24 cellular contexts compared by ENCODE assay signal in genomic region chr18:29176681-29177080, GRCh38.
"Had no signal": no experiment of that assay in that cellular context is flagged by ENCODE, and none has a peak within 500 bp of the region (broad histone marks: within the 10 kb centered on the region; RNA-seq: fewer than 3 reads in every experiment).

No MANE protein-coding gene starts in this region.

- H3K27ac Mint-ChIP-seq: immature natural killer cell; memory B cell; natural killer cell treated with Interleukin-12 subunit alpha and Interleukin-12 subunit beta and Interleukin-15 and Interleukin-18, amount 100 ng/mL, for 72 hours; progenitor cell of endocrine pancreas; stimulated activated effector memory CD8-positive, alpha-beta T cell treated with anti-CD3 and anti-CD28 coated beads, Interleukin-12 subunit alpha, Interleukin-12 subunit beta, amount 100 ng/mL, for 72 hours; type B pancreatic cell had no signal

- H3K27me3 Mint-ChIP-seq: memory B cell; natural killer cell treated with Interleukin-12 subunit alpha and Interleukin-12 subunit beta and Interleukin-15 and Interleukin-18, amount 100 ng/mL, for 72 hours; progenitor cell of endocrine pancreas had no signal

- H3K36me3 Mint-ChIP-seq: immature natural killer cell; memory B cell; natural killer cell treated with Interleukin-12 subunit alpha and Interleukin-12 subunit beta and Interleukin-15 and Interleukin-18, amount 100 ng/mL, for 72 hours; stimulated activated effector memory CD8-positive, alpha-beta T cell treated with anti-CD3 and anti-CD28 coated beads, Interleukin-12 subunit alpha, Interleukin-12 subunit beta, amount 100 ng/mL, for 72 hours; type B pancreatic cell had no signal

- H3K4me3 Mint-ChIP-seq: immature natural killer cell; memory B cell; natural killer cell treated with Interleukin-12 subunit alpha and Interleukin-12 subunit beta and Interleukin-15 and Interleukin-18, amount 100 ng/mL, for 72 hours; neural crest cell; stimulated activated effector memory CD8-positive, alpha-beta T cell treated with anti-CD3 and anti-CD28 coated beads, Interleukin-12 subunit alpha, Interleukin-12 subunit beta, amount 100 ng/mL, for 72 hours; type B pancreatic cell had no signal

- H3K4me1 ChIP-seq: parathyroid adenoma, right atrium auricular region, testis had no signal

- H3K36me3 ChIP-seq: heart right ventricle, neutrophil, right atrium auricular region, tibial artery had no signal

- DNase-seq: cortex of kidney; effector CD4-positive, alpha-beta T cell; foreskin keratinocyte; glutamatergic neuron; heart right ventricle; hippocampal formation; immature natural killer cell; stimulated activated CD4-positive, alpha-beta T cell treated with anti-CD3 and anti-CD28 coated beads, Interleukin-2, amount 100 ng/mL, for 24 hours; stimulated activated CD4-positive, alpha-beta T cell treated with anti-CD3 and anti-CD28 coated beads, Interleukin-4, amount 100 ng/mL, for 24 hours; stimulated activated naive CD8-positive, alpha-beta T cell treated with anti-CD3 and anti-CD28 coated beads, Interleukin-15, Interleukin-2, amounts not matched to agents 100 U/mL and 50 U/mL, for 24 hours; substantia nigra; testis; tibial artery had no signal

- H3K4me1 Mint-ChIP-seq: immature natural killer cell; memory B cell; stimulated activated effector memory CD8-positive, alpha-beta T cell treated with anti-CD3 and anti-CD28 coated beads, Interleukin-12 subunit alpha, Interleukin-12 subunit beta, amount 100 ng/mL, for 72 hours had no signal

- H3K9me3 Mint-ChIP-seq: neural crest cell, type B pancreatic cell had no signal

- H3K27me3 ChIP-seq: foreskin keratinocyte, heart right ventricle, neutrophil, right atrium auricular region, testis, tibial artery had no signal

- ATAC-seq: foreskin keratinocyte; heart right ventricle; natural killer cell treated with Interleukin-12 subunit alpha and Interleukin-12 subunit beta and Interleukin-15 and Interleukin-18, amount 100 ng/mL, for 72 hours; sciatic nerve; stimulated activated effector memory CD8-positive, alpha-beta T cell treated with anti-CD3 and anti-CD28 coated beads, Interleukin-12 subunit alpha, Interleukin-12 subunit beta, amount 100 ng/mL, for 72 hours; stimulated activated naive CD8-positive, alpha-beta T cell treated with anti-CD3 and anti-CD28 coated beads, Interleukin-15, Interleukin-2, amounts not matched to agents 100 U/mL and 50 U/mL, for 24 hours had no signal

- H3K9me3 ChIP-seq: heart right ventricle, neutrophil, right atrium auricular region, testis, tibial artery had no signal

- H3K4me3 ChIP-seq: heart right ventricle, lung, right atrium auricular region, testis, tibial artery had no signal
